Comparison of ENCODE assay signal across 13 cellular contexts in the genomic region with DNA sequence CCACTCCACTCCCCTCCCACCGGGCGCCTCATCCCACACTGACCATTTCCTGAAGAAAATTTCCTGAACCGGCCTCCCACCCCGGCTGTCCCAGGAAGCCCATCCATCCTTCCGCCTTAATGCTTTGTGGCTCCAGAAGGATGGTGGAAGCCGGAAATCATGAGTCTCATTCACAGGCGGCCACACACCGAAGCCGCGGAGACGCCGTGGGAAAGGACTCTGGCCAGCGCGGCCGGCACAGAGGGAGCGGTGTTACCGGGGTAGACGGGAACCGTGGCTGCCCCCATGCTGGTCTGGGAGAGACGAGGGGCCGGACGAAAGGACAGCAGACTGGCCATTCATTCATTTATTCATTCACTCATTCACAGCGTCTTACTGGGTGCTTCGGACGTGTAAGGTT.
DNase-seq lines count a peak whose midpoint lies in the region; ATAC-seq, FAIRE-seq and TF ChIP-seq lines count a peak whose summit lies in the region.
"Had no signal": no experiment of that assay in that cellular context is flagged by ENCODE, and none has a peak within 500 bp of the region (broad histone marks: within the 10 kb centered on the region; RNA-seq: fewer than 3 reads in every experiment).

No MANE protein-coding gene starts in this region.

- TF ChIP-seq EP300 in K562 (IDR thresholded peaks at IDR 0.05; ENCODE audit: low read length) (no peak), stomach (IDR thresholded peaks at IDR 0.05) (no peak)

- H4K8ac ChIP-seq in mesendoderm (ENCODE audit: low read depth, low read length) = no peak overlapping the region

- H3K4me3 Mint-ChIP-seq in activated naive CD4-positive, alpha-beta T cell treated with anti-CD3 and anti-CD28 coated beads, Interleukin-2, amount 10 ng/mL, durations not matched to agents 7 days and 5 days = no peak overlapping the region

- no peak overlapping the region for H2BK120ac ChIP-seq in mesendoderm (ENCODE audit: low read depth, low read length)

- no peaks in the 10 kb centered on the region for H3K27me3 Mint-ChIP-seq in activated naive CD4-positive, alpha-beta T cell treated with anti-CD3 and anti-CD28 coated beads, Interleukin-2, amount 10 ng/mL, durations not matched to agents 7 days and 5 days

- no peak overlapping the region for H3K27ac ChIP-seq in K562 (ENCODE audit: extremely low read depth, low read depth, low read length)
- no peak overlapping the region for H3K27ac ChIP-seq in mesendoderm (ENCODE audit: low read depth, low read length)
- peak overlapping the region in 3 of 5 donors; percentile 71 to 87 (median 84) for H3K27ac ChIP-seq in stomach

- H3K4me3 ChIP-seq in K562 (no peak overlapping the region), mesendoderm (ENCODE audit: low read length) (no peak overlapping the region), stomach (no peak overlapping the region), foreskin fibroblast (ENCODE audit: low read depth in 1 of 2, low read length in 2 of 2) (no peak overlapping the region)
- H3K4me3 ChIP-seq: transverse colon had no signal

- peak overlapping the region; percentile 57 for H3K18ac ChIP-seq in mesendoderm (ENCODE audit: low read length)

- TF ChIP-seq POLR2A in K562 (conservative IDR thresholded peaks at IDR 0.05) = no peak
- no peak for TF ChIP-seq POLR2A in stomach (IDR thresholded peaks at IDR 0.05)

- H3K36me3 Mint-ChIP-seq in activated naive CD4-positive, alpha-beta T cell treated with anti-CD3 and anti-CD28 coated beads, Interleukin-2, amount 10 ng/mL, durations not matched to agents 7 days and 5 days = peaks cover 72% of the 10 kb centered on the region

- no peak overlapping the region for H3K9ac ChIP-seq in K562 (ENCODE audit: insufficient read depth in 1 of 2, low read depth in 2 of 2, low read length in 2 of 2)
- no peak overlapping the region for H3K9ac ChIP-seq in mesendoderm (ENCODE audit: low read length)

- H3K27ac Mint-ChIP-seq in activated naive CD4-positive, alpha-beta T cell treated with anti-CD3 and anti-CD28 coated beads, Interleukin-2, amount 10 ng/mL, durations not matched to agents 7 days and 5 days = peak overlapping the region; percentile 12

- 96% methylated on average over 20 of the region's 25 CpGs for WGBS in K562 (ENCODE audit: insufficient coverage, low coverage, missing lambda C conversion rate)
- WGBS in mesendoderm (ENCODE audit: extremely low coverage, insufficient coverage, low lambda C conversion rate) = no CpG with 5 or more reads among the region's 25 CpGs
- WGBS in stomach, 5 donors = 73 to 88% (median 83%) methylated on average over 23 to 25 of the region's 25 CpGs

- POLR2A ChIA-PET in K562 (lab: Yijun Ruan, JAX) = no interaction called here

- TF ChIP-seq RAD21 in K562 (CRISPR knock-in tag; conservative IDR thresholded peaks at IDR 0.05 in 1 of 2, IDR thresholded peaks at IDR 0.05 in 1 of 2) = no peak

- no peaks in the 10 kb centered on the region for H3K9me3 Mint-ChIP-seq in activated naive CD4-positive, alpha-beta T cell treated with anti-CD3 and anti-CD28 coated beads, Interleukin-2, amount 10 ng/mL, durations not matched to agents 7 days and 5 days

- peaks cover 9% of the 10 kb centered on the region; the same call in 1 of the 3 replicates for H3K36me3 ChIP-seq in K562 (ENCODE audit: control insufficient read depth, insufficient read depth, low read length)
- H3K36me3 ChIP-seq in mesendoderm (ENCODE audit: control insufficient read depth, insufficient read depth, low read length) = no peaks in the 10 kb centered on the region
- peaks cover 0 to 27% (median 9%) of the 10 kb centered on the region in 4 donors for H3K36me3 ChIP-seq in stomach
- H3K36me3 ChIP-seq: transverse colon had no signal

- intact Hi-C loops in K562 (cut with micrococcal nuclease) = no loop called here
- intact Hi-C loops in stomach (cut with DNase I; ENCODE audit: low total_unique reads) = no loop called here

- H2AFZ ChIP-seq in K562 (ENCODE audit: low read depth, low read length) = no peak overlapping the region

- H3K4ac ChIP-seq in mesendoderm (ENCODE audit: low read depth, low read length) = no peak overlapping the region

- no peak for ATAC-seq in K562

- H2BK15ac ChIP-seq in mesendoderm (replicated peaks; ENCODE audit: low read depth) = no peak overlapping the region

- in situ Hi-C loops in K562 (cut with MboI) = no loop called here

- H3K27me3 ChIP-seq in K562 (ENCODE audit: control insufficient read depth in 2 of 2, insufficient read depth in 2 of 2, low read length in 2 of 2) (no peaks in the 10 kb centered on the region), mesendoderm (ENCODE audit: insufficient read depth, low read length, poor library complexity) (no peaks in the 10 kb centered on the region), stomach (no peaks in the 10 kb centered on the region)
- H3K27me3 ChIP-seq: transverse colon had no signal

- no peaks in the 10 kb centered on the region for H3K9me3 ChIP-seq in K562 (replicated peaks; ENCODE audit: control insufficient read depth, insufficient read depth, low read depth, low read length)
- no peaks in the 10 kb centered on the region for H3K9me3 ChIP-seq in stomach
- H3K9me3 ChIP-seq: transverse colon had no signal

- H3K9me1 ChIP-seq in K562 (ENCODE audit: control insufficient read depth, insufficient read depth, low read length) = no peaks in the 10 kb centered on the region

- no peak overlapping the region for H3K4me2 ChIP-seq in K562 (ENCODE audit: insufficient read depth, low read length)
- H3K4me2 ChIP-seq in mesendoderm (ENCODE audit: low read length) = no peak overlapping the region

- peaks cover 18% of the 10 kb centered on the region for H3K79me1 ChIP-seq in mesendoderm (ENCODE audit: low read length)

- H3K4me1 ChIP-seq in K562 (replicated peaks in 1 of 2; ENCODE audit: control insufficient read depth in 2 of 2, insufficient read depth in 2 of 2, low read length in 2 of 2) = peaks cover 30 to 46% of the 10 kb centered on the region in 2 experiments
- peaks cover 26% of the 10 kb centered on the region for H3K4me1 ChIP-seq in mesendoderm (ENCODE audit: control insufficient read depth, low read depth, low read length)
- peaks cover 64 to 95% (median 75%) of the 10 kb centered on the region in 4 donors for H3K4me1 ChIP-seq in stomach

- H3K56ac ChIP-seq in mesendoderm (ENCODE audit: low read length) = no peak overlapping the region

- no peak for DNase-seq in activated naive CD4-positive, alpha-beta T cell treated with anti-CD3 and anti-CD28 coated beads, Interleukin-2, amount 10 ng/mL, durations not matched to agents 7 days and 5 days
- no peak for DNase-seq in activated naive CD4-positive, alpha-beta T cell treated with anti-CD3 and anti-CD28 coated beads, Interleukin-2, amount 50 U/mL, for 16 hours
- DNase-seq in K562 (ENCODE audit: extremely low read depth in 1 of 4, low spot score in 3 of 4) (no peak), mesendoderm (no peak), stomach (no peak), foreskin fibroblast (no peak), NCI-H748 (lab: John Stamatoyannopoulos, UW; ENCODE audit: unreplicated experiment) (no peak), NCI-H2029 treated with DMSO at 0.1 percent for 48 hours (lab: John Stamatoyannopoulos, UW) (no peak)
- DNase-seq: ACHN, hypothalamus, NCI-H2171 treated with DMSO at 0.1 percent for 48 hours, occipital lobe, transverse colon had no signal

- no TSS peak for BruUV-seq in K562 (replicated peaks; lab: Mats Ljungman, UMichigan)

- no peak overlapping the region for H2BK5ac ChIP-seq in mesendoderm (ENCODE audit: low read length)

- H4K20me1 ChIP-seq in K562 (replicated peaks; ENCODE audit: control insufficient read depth, insufficient read depth, low read length) = peaks cover 21% of the 10 kb centered on the region; the same call in 1 of the 2 replicates

- no peak for TF ChIP-seq CTCF in K562 (IDR thresholded peaks at IDR 0.05 in 2 of 3, conservative IDR thresholded peaks at IDR 0.05 in 1 of 3; ENCODE audit: insufficient read depth in 2 of 3, low read depth in 1 of 3, low read length in 3 of 3)
- no peak for TF ChIP-seq CTCF in stomach (IDR thresholded peaks at IDR 0.05)
- TF ChIP-seq CTCF in foreskin fibroblast (IDR thresholded peaks at IDR 0.05; ENCODE audit: low read depth, low read length) = no peak

- no peak overlapping the region for H3K23ac ChIP-seq in mesendoderm (ENCODE audit: low read length)

- no peak overlapping the region for H2AK5ac ChIP-seq in mesendoderm (ENCODE audit: low read length)

- peaks cover 92% of the 10 kb centered on the region for H3K4me1 Mint-ChIP-seq in activated naive CD4-positive, alpha-beta T cell treated with anti-CD3 and anti-CD28 coated beads, Interleukin-2, amount 10 ng/mL, durations not matched to agents 7 days and 5 days

- no peak for FAIRE-seq in K562 (lab: Jason Lieb, UNC)

- CTCF ChIA-PET in activated naive CD4-positive, alpha-beta T cell treated with anti-CD3 and anti-CD28 coated beads, Interleukin-2, amount 10 ng/mL, durations not matched to agents 7 days and 5 days (lab: Charles Lee) = interaction anchor here (1.5 kb wide), 1 partner anchor 136 kb away, joined by 4 read pairs; no protein-coding TSS in a partner anchor
- CTCF ChIA-PET in K562 (lab: Yijun Ruan, JAX; ENCODE audit: low intra/inter-chr PET ratio) = no interaction called here

- H4K5ac ChIP-seq in mesendoderm (ENCODE audit: low read length) = no peak overlapping the region

- H3K79me2 ChIP-seq in K562 (ENCODE audit: control insufficient read depth, insufficient read depth, low read length) (peaks cover 75% of the 10 kb centered on the region), mesendoderm (ENCODE audit: control insufficient read depth, insufficient read depth, low read length) (peaks cover 52% of the 10 kb centered on the region)

TF ChIP-seq in K562, 482 proteins besides CTCF, POLR2A, EP300 and RAD21:
- peak; percentile 61; the same call in 1 of the 2 replicates for TF ChIP-seq ZNF24 (IDR thresholded peaks at IDR 0.05)
- TF ChIP-seq ZNF280A (IDR thresholded peaks at IDR 0.05; ENCODE audit: low read depth, partially characterized antibody) = no peak

Comparison
In these comparisons a context has a peak if more than half of its experiments do, and no peak if none do; other contexts are left out.
1. H3K27ac ChIP-seq: peak in stomach (3 of 5); none in K562 (single experiment) and mesendoderm (single experiment).